ENCODE assay signal across 15 cellular contexts in the genomic region with DNA sequence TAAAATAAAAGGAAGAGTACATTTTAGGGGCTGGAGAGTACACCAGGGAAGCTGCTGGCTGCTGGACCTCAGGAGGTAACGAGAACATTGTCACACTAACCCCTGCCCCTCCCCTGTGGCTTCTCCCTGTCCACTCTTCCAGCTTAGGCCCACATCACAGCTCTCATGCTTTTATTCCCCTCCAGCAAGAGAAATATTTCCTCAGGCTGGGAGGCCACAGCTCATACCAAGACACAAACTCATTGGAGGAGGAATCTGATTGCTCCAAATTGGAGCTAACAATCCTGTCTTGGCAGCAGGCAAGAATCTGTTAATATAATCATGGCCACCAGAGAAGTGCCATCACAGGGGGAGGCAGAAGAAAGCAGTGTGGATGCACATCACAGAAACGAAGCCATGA.
DNase-seq lines count a peak whose midpoint lies in the region; ATAC-seq and TF ChIP-seq lines count a peak whose summit lies in the region.
"Had no signal": no experiment of that assay in that cellular context is flagged by ENCODE, and none has a peak within 500 bp of the region (broad histone marks: within the 10 kb centered on the region; RNA-seq: fewer than 3 reads in every experiment).

No MANE protein-coding gene starts in this region.

- peak overlapping the region in 3 of 11 experiments; percentile 8 to 49 (median 37); a peak in 3 of 22 replicates for H3K27ac ChIP-seq in BLaER1 treated with 17β-estradiol and CSF1 and Interleukin-3, amounts not matched to agents 10 nM and 100 nM
- H3K27ac ChIP-seq in SU-DHL-6 (ENCODE audit: low read depth, low read length), result peak overlapping the region; percentile 7; the same call in 1 of the 2 replicates
- peak overlapping the region in 2 of 8 donors; percentile 6 to 36 for H3K27ac ChIP-seq in spleen
- H3K27ac ChIP-seq: SJSA1 had no signal

- TF ChIP-seq POLR2A in spleen (IDR thresholded peaks at IDR 0.05), result no peak

- H3K9me2 ChIP-seq in SU-DHL-6 (replicated peaks; ENCODE audit: insufficient read depth, low read length), result no peaks in the 10 kb centered on the region

- no peaks in the 10 kb centered on the region for H3K36me3 ChIP-seq in BLaER1 treated with 17β-estradiol and CSF1 and Interleukin-3, amounts not matched to agents 10 nM and 100 nM
- H3K36me3 ChIP-seq in SU-DHL-6 (ENCODE audit: low read length), result no peaks in the 10 kb centered on the region
- H3K36me3 ChIP-seq in spleen, result no peaks in the 10 kb centered on the region
- H3K36me3 ChIP-seq: SJSA1 had no signal

- ATAC-seq in GM21619 (IDR thresholded peaks at IDR 0.05; ENCODE audit: unreplicated experiment) (no peak), HG02973 (IDR thresholded peaks at IDR 0.05; ENCODE audit: unreplicated experiment) (no peak)
- ATAC-seq: PC-3 had no signal

- H3K4me2 ChIP-seq in BLaER1 treated with 17β-estradiol and CSF1 and Interleukin-3, amounts not matched to agents 10 nM and 100 nM, result peak overlapping the region; percentile 61 to 87 (median 72)
- H3K4me2 ChIP-seq in SU-DHL-6 (ENCODE audit: low read depth, low read length, poor library complexity, severe bottlenecking), result peak overlapping the region; percentile 19

- no peaks in the 10 kb centered on the region for H3K79me2 ChIP-seq in SU-DHL-6 (ENCODE audit: insufficient read depth, low read length)

- H3K9ac ChIP-seq in BLaER1 treated with 17β-estradiol and CSF1 and Interleukin-3, amounts not matched to agents 10 nM and 100 nM, result no peak overlapping the region; a peak in 1 of 22 replicates
- H3K9ac ChIP-seq in SU-DHL-6 (ENCODE audit: low read length), result peak overlapping the region; percentile 11; the same call in 1 of the 2 replicates

- 54 to 73% (median 63%) methylated on average over 2 of the region's 2 CpGs for whole genome bisulfite sequencing in spleen, 5 donors

- H2AFZ ChIP-seq in SU-DHL-6 (ENCODE audit: low read depth, low read length, severe bottlenecking), result peak overlapping the region; percentile 1

- H3K4me1 ChIP-seq in BLaER1 treated with 17β-estradiol and CSF1 and Interleukin-3, amounts not matched to agents 10 nM and 100 nM, result peaks cover 59 to 87% (median 75%) of the 10 kb centered on the region in 10 experiments
- H3K4me1 ChIP-seq in spleen, result peaks cover 0 to 49% (median 20%) of the 10 kb centered on the region in 6 donors

- no peaks in the 10 kb centered on the region; a peak in 1 of 22 replicates for H4K20me1 ChIP-seq in BLaER1 treated with 17β-estradiol and CSF1 and Interleukin-3, amounts not matched to agents 10 nM and 100 nM
- no peaks in the 10 kb centered on the region for H4K20me1 ChIP-seq in SU-DHL-6 (ENCODE audit: low read depth, low read length)

- H3F3A ChIP-seq in SU-DHL-6 (ENCODE audit: insufficient read depth), result peaks cover 20% of the 10 kb centered on the region

- no peak overlapping the region for H3K4me3 ChIP-seq in BLaER1 treated with 17β-estradiol and CSF1 and Interleukin-3, amounts not matched to agents 10 nM and 100 nM
- H3K4me3 ChIP-seq in SU-DHL-6 (ENCODE audit: insufficient read depth, low read length, poor library complexity, severe bottlenecking), result no peak overlapping the region
- H3K4me3 ChIP-seq in spleen, result no peak overlapping the region
- H3K4me3 ChIP-seq: SJSA1 had no signal

- intact Hi-C loops in spleen (cut with DNase I; ENCODE audit: low total_unique reads), result no loop called here

- H3K27me3 ChIP-seq in BLaER1 treated with 17β-estradiol and CSF1 and Interleukin-3, amounts not matched to agents 10 nM and 100 nM, result no peaks in the 10 kb centered on the region; a peak in 1 of 22 replicates
- H3K27me3 ChIP-seq in SU-DHL-6 (ENCODE audit: low read length) (no peaks in the 10 kb centered on the region), spleen (replicated peaks in 1 of 7) (no peaks in the 10 kb centered on the region)
- H3K27me3 ChIP-seq: SJSA1 had no signal

- peaks cover 0 to 11% (median 0%) of the 10 kb centered on the region in 11 experiments; a peak in 1 of 22 replicates for H3K9me3 ChIP-seq in BLaER1 treated with 17β-estradiol and CSF1 and Interleukin-3, amounts not matched to agents 10 nM and 100 nM (replicated peaks in 1 of 11)
- no peaks in the 10 kb centered on the region for H3K9me3 ChIP-seq in SU-DHL-6 (ENCODE audit: insufficient read depth, low read length)
- peaks cover 0 to 6% (median 0%) of the 10 kb centered on the region in 8 donors for H3K9me3 ChIP-seq in spleen
- H3K9me3 ChIP-seq: SJSA1 had no signal

- peak; percentile 12 for DNase-seq in fibroblast of peridontal ligament (ENCODE audit: extremely low read depth)
- DNase-seq in spleen, result peak; percentile 12
- DNase-seq in NCI-H128 (lab: John Stamatoyannopoulos, UW; ENCODE audit: unreplicated experiment), result no peak
- DNase-seq in KG1 (lab: John Stamatoyannopoulos, UW), result no peak
- DNase-seq: CD4-positive, alpha-beta memory T cell; H9; NCI-H1417 treated with DMSO at 0.1 percent for 48 hours; NCI-H2029 treated with DMSO at 0.1 percent for 48 hours; NCI-H526; PC-3 had no signal

- TF ChIP-seq CTCF in SU-DHL-6 (IDR thresholded peaks at IDR 0.05; ENCODE audit: insufficient read depth, low read length, poor library complexity, severe bottlenecking), result no peak
- no peak for TF ChIP-seq CTCF in spleen (IDR thresholded peaks at IDR 0.05 in 8 of 11, conservative IDR thresholded peaks at IDR 0.05 in 3 of 11)

Comparison
In these comparisons a context has a peak if more than half of its experiments do, and no peak if none do; other contexts are left out.
1. DNase-seq: peak in fibroblast of peridontal ligament (single experiment) and spleen (single experiment); none in NCI-H128 (single experiment) and KG1 (single experiment).